ENCODE assay signal across 1 cellular context in genomic region chr6:28208180-28208659, GRCh38.
TF ChIP-seq lines count a peak whose summit lies in the region.

No MANE protein-coding gene starts in this region.

TF ChIP-seq in GM12878, 131 proteins besides CTCF, POLR2A, EP300 and RAD21:
- TF ChIP-seq SREBF2 (IDR thresholded peaks at IDR 0.05; ENCODE audit: low read length): no peak
- no peak for TF ChIP-seq SMAD1 (IDR thresholded peaks at IDR 0.05; ENCODE audit: low read depth, partially characterized antibody)
- no peak for TF ChIP-seq BCL11A (IDR thresholded peaks at IDR 0.05; ENCODE audit: low read depth, low read length)
- TF ChIP-seq, protein P1, sequence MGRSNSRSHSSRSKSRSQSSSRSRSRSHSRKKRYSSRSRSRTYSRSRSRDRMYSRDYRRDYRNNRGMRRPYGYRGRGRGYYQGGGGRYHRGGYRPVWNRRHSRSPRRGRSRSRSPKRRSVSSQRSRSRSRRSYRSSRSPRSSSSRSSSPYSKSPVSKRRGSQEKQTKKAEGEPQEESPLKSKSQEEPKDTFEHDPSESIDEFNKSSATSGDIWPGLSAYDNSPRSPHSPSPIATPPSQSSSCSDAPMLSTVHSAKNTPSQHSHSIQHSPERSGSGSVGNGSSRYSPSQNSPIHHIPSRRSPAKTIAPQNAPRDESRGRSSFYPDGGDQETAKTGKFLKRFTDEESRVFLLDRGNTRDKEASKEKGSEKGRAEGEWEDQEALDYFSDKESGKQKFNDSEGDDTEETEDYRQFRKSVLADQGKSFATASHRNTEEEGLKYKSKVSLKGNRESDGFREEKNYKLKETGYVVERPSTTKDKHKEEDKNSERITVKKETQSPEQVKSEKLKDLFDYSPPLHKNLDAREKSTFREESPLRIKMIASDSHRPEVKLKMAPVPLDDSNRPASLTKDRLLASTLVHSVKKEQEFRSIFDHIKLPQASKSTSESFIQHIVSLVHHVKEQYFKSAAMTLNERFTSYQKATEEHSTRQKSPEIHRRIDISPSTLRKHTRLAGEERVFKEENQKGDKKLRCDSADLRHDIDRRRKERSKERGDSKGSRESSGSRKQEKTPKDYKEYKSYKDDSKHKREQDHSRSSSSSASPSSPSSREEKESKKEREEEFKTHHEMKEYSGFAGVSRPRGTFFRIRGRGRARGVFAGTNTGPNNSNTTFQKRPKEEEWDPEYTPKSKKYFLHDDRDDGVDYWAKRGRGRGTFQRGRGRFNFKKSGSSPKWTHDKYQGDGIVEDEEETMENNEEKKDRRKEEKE (IDR thresholded peaks at IDR 0.05): no peak
- TF ChIP-seq IRF4 (IDR thresholded peaks at IDR 0.05; ENCODE audit: low read depth, low read length): no peak
- no peak for TF ChIP-seq TAF1 (IDR thresholded peaks at IDR 0.05; ENCODE audit: borderline replicate concordance, low read depth, low read length)
- no peak for TF ChIP-seq ZBED1 (IDR thresholded peaks at IDR 0.05; ENCODE audit: borderline replicate concordance)
- TF ChIP-seq MYB (IDR thresholded peaks at IDR 0.05; ENCODE audit: borderline replicate concordance, low read depth, low read length): no peak
- no peak for TF ChIP-seq CREB1 (IDR thresholded peaks at IDR 0.05; ENCODE audit: low read depth)
- TF ChIP-seq RFX5 (IDR thresholded peaks at IDR 0.05; ENCODE audit: low read depth, low read length): no peak
- TF ChIP-seq ZNF622 (IDR thresholded peaks at IDR 0.05): no peak
- TF ChIP-seq JUND (IDR thresholded peaks at IDR 0.05; ENCODE audit: low read depth, low read length): no peak
- no peak for TF ChIP-seq RCOR1 (conservative IDR thresholded peaks at IDR 0.05; ENCODE audit: low read depth, low read length)
- no peak for TF ChIP-seq MEF2B (IDR thresholded peaks at IDR 0.05; ENCODE audit: partially characterized antibody, poor library complexity, severe bottlenecking)
- no peak for TF ChIP-seq NFIC (IDR thresholded peaks at IDR 0.05; ENCODE audit: low read depth, low read length)
- TF ChIP-seq TBL1XR1 (IDR thresholded peaks at IDR 0.05; ENCODE audit: low read depth, low read length): no peak
TF ChIP-seq in GM12878: peak in this region for 0.
